Comparison of ENCODE assay signal across 8 cellular contexts in genomic region chr16:81096715-81097208, GRCh38. TPM values are rescaled to one million over a fixed set of nuclear protein-coding genes. Genes with fewer than 3 reads are reported as not detected.
DNase-seq lines count a peak whose midpoint lies in the region; ATAC-seq, FAIRE-seq and TF ChIP-seq lines count a peak whose summit lies in the region.

No MANE protein-coding gene starts in this region.

- no peaks in the 10 kb centered on the region for H3K4me1 ChIP-seq in A673 (ENCODE audit: insufficient read depth, low read length, poor library complexity, severe bottlenecking)
- H3K4me1 ChIP-seq in body of pancreas, result peaks cover 14% of the 10 kb centered on the region
- H3K4me1 ChIP-seq in muscle layer of duodenum (ENCODE audit: control insufficient read depth in 1 of 2, insufficient read depth in 2 of 2, low read length in 2 of 2), result peaks cover 0 to 11% of the 10 kb centered on the region in 2 donors

- H3K27ac ChIP-seq in A673 (ENCODE audit: low read depth, low read length, poor library complexity, severe bottlenecking), result no peak overlapping the region
- H3K27ac ChIP-seq in HL-60 (replicated peaks), result 0 out of 2 replicates have a peak overlapping the region, but pooled peaks have one; percentile 10
- peak overlapping the region in 3 of 4 donors; percentile 9 to 85 (median 59) for H3K27ac ChIP-seq in body of pancreas
- peak overlapping the region; percentile 54 for H3K27ac ChIP-seq in muscle layer of duodenum (ENCODE audit: low read length)

- BruUV-seq in A673 (replicated peaks; lab: Mats Ljungman, UMichigan), result no TSS peak

- intact Hi-C loops in A673 (cut with micrococcal nuclease; ENCODE audit: unreplicated experiment) (no loop called here), body of pancreas (cut with DNase I) (no loop called here)

- no peaks in the 10 kb centered on the region for H3K9me3 ChIP-seq in A673 (ENCODE audit: low read depth, low read length, poor library complexity, severe bottlenecking)
- H3K9me3 ChIP-seq in body of pancreas, result no peaks in the 10 kb centered on the region
- no peaks in the 10 kb centered on the region for H3K9me3 ChIP-seq in muscle layer of duodenum (ENCODE audit: control insufficient read depth in 1 of 2, low read length in 2 of 2)

- TF ChIP-seq CTCF in A673 (conservative IDR thresholded peaks at IDR 0.05; ENCODE audit: low read depth, low read length) (no peak), HL-60 (IDR thresholded peaks at IDR 0.05; ENCODE audit: insufficient read depth, low read length) (no peak), body of pancreas (IDR thresholded peaks at IDR 0.05) (no peak)

- CTCF ChIA-PET in A673 (lab: Charles Lee), result no interaction called here

- WGBS in body of pancreas, 2 donors, result 47 to 51% methylated on average over 8 of the region's 8 CpGs

- no peak for ATAC-seq in body of pancreas

- TF ChIP-seq POLR2A in body of pancreas (IDR thresholded peaks at IDR 0.05), result peak in 1 of 3 donors; percentile 17

- H3K4me3 ChIP-seq in A673 (ENCODE audit: low read depth, low read length, poor library complexity, severe bottlenecking) (peak overlapping the region; percentile 89), HL-60 (replicated peaks; ENCODE audit: insufficient read depth, low read length) (no peak overlapping the region), body of pancreas (no peak overlapping the region), muscle layer of duodenum (ENCODE audit: low read depth in 1 of 2, low read length in 2 of 2) (peak overlapping the region; percentile 61 to 89)

- no peak for FAIRE-seq in RCC 7860 (lab: Jason Lieb, UNC)

- DNase-seq in A673 (ENCODE audit: low spot score) (no peak), HL-60 (ENCODE audit: low read depth in 1 of 2, low spot score in 1 of 2) (no peak), body of pancreas (peak in 1 of 4 donors; percentile 22), NCI-H1048 (lab: John Stamatoyannopoulos, UW) (no peak), RCC 7860 (ENCODE audit: low spot score) (no peak), EL (no peak), NCI-H82 treated with DMSO at 0.1 percent for 48 hours (lab: John Stamatoyannopoulos, UW; ENCODE audit: unreplicated experiment) (no peak)

- H3K36me3 ChIP-seq in A673 (ENCODE audit: insufficient read depth, low read length, poor library complexity, severe bottlenecking), result no peaks in the 10 kb centered on the region
- H3K36me3 ChIP-seq in body of pancreas (replicated peaks in 1 of 2; ENCODE audit: insufficient read depth in 1 of 2, low read depth in 2 of 2), result no peaks in the 10 kb centered on the region
- no peaks in the 10 kb centered on the region for H3K36me3 ChIP-seq in muscle layer of duodenum (ENCODE audit: control insufficient read depth in 1 of 2, insufficient read depth in 2 of 2, low read length in 2 of 2)

- H3K27me3 ChIP-seq in A673 (replicated peaks; ENCODE audit: insufficient read depth, low read depth, low read length, poor library complexity) (no peaks in the 10 kb centered on the region), HL-60 (ENCODE audit: insufficient read depth, poor library complexity, severe bottlenecking) (no peaks in the 10 kb centered on the region), body of pancreas (no peaks in the 10 kb centered on the region), muscle layer of duodenum (ENCODE audit: low read depth, low read length) (no peaks in the 10 kb centered on the region)

- POLR2A ChIA-PET in A673 (lab: Charles Lee; ENCODE audit: low non-redundant PET), result no interaction called here

RNA-seq across cellular contexts. Expression of gene GCSH, which starts 0.6 kb away (rescaled TPM):
- total RNA-seq in A673 (2021), result 61.4 and 65.8 TPM in 2 replicates
- total RNA-seq in body of pancreas, result 10 to 100 TPM in 1 of 2 donors, 1 to 10 TPM in 1; 7.3 to 17.8 TPM

RNA-seq across cellular contexts. Expression of gene C16orf46, which starts 19.7 kb away (rescaled TPM):
- total RNA-seq in A673 (2021) (0.21 and 1.4 TPM in 2 replicates), body of pancreas (under 1 TPM; 0.33 to 0.52 TPM)

Comparison
In these comparisons a context has a peak if more than half of its experiments do, and no peak if none do; other contexts are left out.
1. H3K4me3 ChIP-seq: peak in A673 (single experiment) and muscle layer of duodenum (2 of 2); none in HL-60 (single experiment) and body of pancreas (0 of 2).